Comparison of ENCODE assay signal across 26 cellular contexts in the genomic region with DNA sequence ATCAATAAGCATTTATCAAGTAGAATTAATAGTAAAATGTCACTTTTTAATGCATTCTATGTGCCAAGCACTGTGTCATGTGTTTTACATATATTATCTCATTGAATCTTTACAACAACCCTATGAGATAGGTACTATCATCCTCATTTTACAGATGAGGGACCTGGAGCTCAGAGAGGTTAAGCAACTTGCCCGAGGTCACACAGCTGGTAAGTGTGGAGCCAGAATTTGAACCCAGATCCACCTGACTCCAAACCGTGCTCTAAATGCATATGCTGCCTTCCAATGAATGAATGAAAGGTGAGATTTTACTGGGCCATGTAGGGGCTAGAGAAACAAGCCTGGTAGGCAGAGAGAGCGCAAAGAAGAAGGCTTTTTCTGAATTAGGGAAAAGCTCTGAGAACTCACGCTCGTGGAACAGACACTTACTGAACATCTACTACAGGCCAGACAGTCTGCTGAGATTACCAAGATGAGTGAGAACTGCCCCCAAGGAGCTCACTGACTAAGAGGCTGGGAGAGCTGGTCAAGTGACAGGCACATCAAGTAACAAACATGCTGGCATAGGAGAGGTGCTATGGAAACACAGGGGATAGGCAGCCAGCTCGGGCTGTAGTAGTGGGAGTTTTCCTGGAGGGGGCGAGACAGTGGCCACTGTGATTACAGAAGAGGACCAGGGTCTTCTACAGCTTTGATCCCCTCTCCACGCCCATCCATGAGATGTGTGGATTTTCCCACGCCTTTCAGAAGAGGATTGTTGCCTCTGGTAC. TPM values are rescaled to one million over a fixed set of nuclear protein-coding genes. Genes with fewer than 3 reads are reported as not detected.
DNase-seq lines count a peak whose midpoint lies in the region; ATAC-seq, FAIRE-seq and TF ChIP-seq lines count a peak whose summit lies in the region.
"Had no signal": no experiment of that assay in that cellular context is flagged by ENCODE, and none has a peak within 500 bp of the region (broad histone marks: within the 10 kb centered on the region; RNA-seq: fewer than 3 reads in every experiment).

No MANE protein-coding gene starts in this region.

- H3K36me3 ChIP-seq in HepG2 (replicated peaks in 1 of 2; ENCODE audit: control insufficient read depth in 1 of 2, insufficient read depth in 2 of 2, low read length in 2 of 2) (no peaks in the 10 kb centered on the region), right lobe of liver (no peaks in the 10 kb centered on the region), tibial nerve (no peaks in the 10 kb centered on the region)

- TF ChIP-seq CTCF in HepG2 (CRISPR knock-in tag; IDR thresholded peaks at IDR 0.05), result no peak
- no peak for TF ChIP-seq CTCF in right lobe of liver (IDR thresholded peaks at IDR 0.05)
- peak; percentile 19 for TF ChIP-seq CTCF in NB4 (IDR thresholded peaks at IDR 0.05; ENCODE audit: low read depth, low read length)
- peak; percentile 6 for TF ChIP-seq CTCF in foreskin keratinocyte (conservative IDR thresholded peaks at IDR 0.05)
- no peak for TF ChIP-seq CTCF in tibial nerve (IDR thresholded peaks at IDR 0.05)

- intact Hi-C loops in HepG2 (cut with micrococcal nuclease; ENCODE audit: unreplicated experiment), result no loop called here
- intact Hi-C loops in right lobe of liver (cut with DNase I), result loop anchor here in 1 of 2 donors (10.0 kb wide), 1 partner anchor 52 kb away; the partner anchor contains the start of gene CBL

- H3K4me1 ChIP-seq in HepG2 (ENCODE audit: insufficient read depth, low read length) (peaks cover 9% of the 10 kb centered on the region; the same call in 1 of the 2 replicates), right lobe of liver (peaks cover 0 to 8% (median 0%) of the 10 kb centered on the region in 4 donors), foreskin keratinocyte (no peaks in the 10 kb centered on the region), tibial nerve (peaks cover 0 to 22% (median 7%) of the 10 kb centered on the region in 4 donors)

- 26% methylated on average over 9 of the region's 9 CpGs for WGBS in HepG2 (ENCODE audit: low lambda C conversion rate)
- 70% methylated on average over 7 of the region's 9 CpGs for WGBS in right lobe of liver (ENCODE audit: insufficient coverage, low coverage, low lambda C conversion rate, missing lambda C conversion rate)
- WGBS in tibial nerve, 2 donors, result 79 to 81% methylated on average over 9 of the region's 9 CpGs

- no peak overlapping the region for H3K4me3 ChIP-seq in HepG2 (replicated peaks in 1 of 3; ENCODE audit: insufficient read depth in 1 of 3, low read depth in 2 of 3, low read length in 3 of 3)
- no peak overlapping the region for H3K4me3 ChIP-seq in right lobe of liver
- H3K4me3 ChIP-seq in NB4 (ENCODE audit: low read depth, low read length), result no peak overlapping the region
- H3K4me3 ChIP-seq in tibial nerve, result no peak overlapping the region
- H3K4me3 ChIP-seq: testis had no signal

- no peak for FAIRE-seq in HepG2 (lab: Jason Lieb, UNC)
- FAIRE-seq: HTR-8/SVneo had no signal

- no peaks in the 10 kb centered on the region for H3K79me2 ChIP-seq in HepG2 (ENCODE audit: insufficient read depth, low read length)

- no peaks in the 10 kb centered on the region for H4K20me1 ChIP-seq in HepG2 (ENCODE audit: insufficient read depth, low read length)

- TF ChIP-seq RAD21 in HepG2 (CRISPR knock-in tag; IDR thresholded peaks at IDR 0.05), result no peak

- no peak for DNase-seq in HepG2 (ENCODE audit: low spot score)
- DNase-seq in right lobe of liver, result no peak
- no peak for DNase-seq in NB4 (ENCODE audit: low read depth)
- DNase-seq in foreskin keratinocyte, result no peak
- no peak for DNase-seq in NCI-H446 (lab: John Stamatoyannopoulos, UW)
- DNase-seq in NCI-H748 (lab: John Stamatoyannopoulos, UW; ENCODE audit: unreplicated experiment), result no peak
- no peak for DNase-seq in glomerular visceral epithelial cell (ENCODE audit: extremely low spot score)
- no peak for DNase-seq in tibial nerve (ENCODE audit: low spot score in 2 of 2)
- DNase-seq: activated CD4-positive, alpha-beta memory T cell treated with anti-CD3 and anti-CD28 coated beads, Interleukin-2, amount 10 ng/mL, durations not matched to agents 7 days and 5 days; activated naive CD4-positive, alpha-beta T cell treated with anti-CD3 and anti-CD28 coated beads for 36 hours; activated T-cell treated with anti-CD3 and anti-CD28 coated beads, Interleukin-2, amount 50 U/mL, for 1 hour; anterior cingulate cortex; cerebellar nuclear complex; DMS79 treated with DMSO at 0.1 percent for 48 hours; effector memory CD8-positive, alpha-beta T cell; hippocampal formation; left cardiac atrium; NCI-H187; NCI-H345; nucleus accumbens; T-helper 2 cell; testis had no signal

- H3K9ac ChIP-seq in HepG2 (ENCODE audit: insufficient read depth, low read depth, low read length), result no peak overlapping the region

- in situ Hi-C loops in HepG2 (cut with HindIII; ENCODE audit: extremely low pct_ligation_motif_present, low pct_unique_long_range_greater_than_20kb), result no loop called here

- ATAC-seq in HepG2 (peak; percentile 20; the same call in 2 of the 3 replicates), right lobe of liver (no peak), foreskin keratinocyte (no peak)
- ATAC-seq: effector memory CD8-positive, alpha-beta T cell; left cardiac atrium; stimulated activated effector memory CD8-positive, alpha-beta T cell treated with anti-CD3 and anti-CD28 coated beads, Interleukin-12 subunit alpha, Interleukin-12 subunit beta, amount 100 ng/mL, for 72 hours had no signal

- POLR2A ChIA-PET in HepG2 (lab: Yijun Ruan, JAX), result interaction anchor here (0.8 to 1.6 kb wide), 2 partner anchors 14 to 16 kb away, joined by 3 to 4 read pairs; partner anchors contain the start of gene NLRX1

- no peak overlapping the region for H2AFZ ChIP-seq in HepG2 (ENCODE audit: low read length)

- no peaks in the 10 kb centered on the region for H3K9me3 ChIP-seq in HepG2 (ENCODE audit: low read length)
- no peaks in the 10 kb centered on the region for H3K9me3 ChIP-seq in right lobe of liver
- no peaks in the 10 kb centered on the region for H3K9me3 ChIP-seq in tibial nerve
- H3K9me3 ChIP-seq: testis had no signal

- BruUV-seq in HepG2 (replicated peaks; lab: Mats Ljungman, UMichigan), result no TSS peak

- CTCF ChIA-PET in HepG2 (lab: Yijun Ruan, JAX; ENCODE audit: low intra/inter-chr PET ratio, low total read pairs), result no interaction called here

- no peak overlapping the region for H3K4me2 ChIP-seq in HepG2 (ENCODE audit: low read depth, low read length)

- no peak for TF ChIP-seq POLR2A in HepG2 (IDR thresholded peaks at IDR 0.05; ENCODE audit: insufficient read depth in 1 of 2, low read depth in 2 of 2, low read length in 2 of 2)
- TF ChIP-seq POLR2A in right lobe of liver (IDR thresholded peaks at IDR 0.05), result no peak
- no peak for TF ChIP-seq POLR2A in NB4 (IDR thresholded peaks at IDR 0.05; ENCODE audit: extremely low read depth, insufficient read length)
- no peak for TF ChIP-seq POLR2A in tibial nerve (IDR thresholded peaks at IDR 0.05)

- H3K27me3 ChIP-seq in HepG2 (ENCODE audit: control insufficient read depth in 1 of 2, insufficient read depth in 2 of 2, low read length in 2 of 2), result peaks cover 20 to 72% of the 10 kb centered on the region in 2 experiments
- peaks cover 0 to 4% of the 10 kb centered on the region in 2 donors for H3K27me3 ChIP-seq in right lobe of liver
- peaks cover 32% of the 10 kb centered on the region for H3K27me3 ChIP-seq in foreskin keratinocyte
- H3K27me3 ChIP-seq in tibial nerve, result peaks cover 0 to 28% of the 10 kb centered on the region in 2 donors
- H3K27me3 ChIP-seq: testis had no signal

- no peak for TF ChIP-seq EP300 in HepG2 (IDR thresholded peaks at IDR 0.05; ENCODE audit: low read depth in 2 of 2, low read length in 2 of 2)
- no peak for TF ChIP-seq EP300 in HepG2 (CRISPR knock-in tag; IDR thresholded peaks at IDR 0.05; ENCODE audit: borderline replicate concordance)
- no peak for TF ChIP-seq EP300 in tibial nerve (IDR thresholded peaks at IDR 0.05)

- H3K27ac ChIP-seq in HepG2 (ENCODE audit: extremely low read length, insufficient read depth, low read length), result no peak overlapping the region
- no peak overlapping the region for H3K27ac ChIP-seq in right lobe of liver
- H3K27ac ChIP-seq in foreskin keratinocyte, result no peak overlapping the region
- no peak overlapping the region for H3K27ac ChIP-seq in tibial nerve
- H3K27ac ChIP-seq: testis had no signal

RNA-seq across cellular contexts. Expression of gene ABCG4, which starts 4.4 kb away (rescaled TPM):
- not detected in 2 replicates for total RNA-seq in HepG2 (2016; rRNA removed; fragmentation: Illumina TruSeq; extraction: Trizol)
- total RNA-seq in HepG2 (2016; cell fraction: cytosol; rRNA removed; fragmentation: Illumina TruSeq; extraction: Trizol; ENCODE audit: low read depth), result not detected in 2 replicates
- total RNA-seq in HepG2 (2016; cell fraction: insoluble cytoplasmic fraction; rRNA removed; fragmentation: Illumina TruSeq; extraction: Trizol), result not detected in 2 replicates
- total RNA-seq in HepG2 (2016; cell fraction: membrane; rRNA removed; fragmentation: Illumina TruSeq; extraction: Trizol), result not detected in 2 replicates
- total RNA-seq in HepG2 (2016; cell fraction: nucleus; rRNA removed; fragmentation: Illumina TruSeq; extraction: Trizol), result not detected in 2 replicates
- not detected in 2 replicates for polyA plus RNA-seq in HepG2 (2011; rRNA removed)
- not detected in 2 replicates for polyA plus RNA-seq in HepG2 (2011; cell fraction: cytosol; rRNA removed)
- polyA plus RNA-seq in HepG2 (2011; cell fraction: nucleus; rRNA removed), result 0.05 TPM in 1 of 2 replicates, not detected in the other
- polyA plus RNA-seq in HepG2 (2012), result not detected in 2 replicates
- polyA plus RNA-seq in HepG2 (2016; cell fraction: cytosol; fragmentation: Illumina TruSeq; extraction: Trizol; ENCODE audit: low read depth), result not detected in 2 replicates
- not detected in 2 replicates for polyA plus RNA-seq in HepG2 (2016; cell fraction: insoluble cytoplasmic fraction; fragmentation: Illumina TruSeq; extraction: Trizol; ENCODE audit: low read depth)
- not detected in 2 replicates for polyA plus RNA-seq in HepG2 (2016; cell fraction: membrane; fragmentation: Illumina TruSeq; extraction: Trizol; ENCODE audit: low read depth)
- not detected in 2 replicates for polyA plus RNA-seq in HepG2 (2016; cell fraction: nucleus; fragmentation: Illumina TruSeq; extraction: Trizol; ENCODE audit: insufficient read depth, low read depth)
- 0.52 TPM in 1 of 2 replicates, not detected in the other for polyA minus RNA-seq in HepG2 (2011; rRNA and poly(A)+ RNA removed; ENCODE audit: low replicate concordance)
- polyA minus RNA-seq in HepG2 (2011; cell fraction: cytosol; rRNA and poly(A)+ RNA removed), result not detected in 2 replicates
- not detected in 2 replicates for polyA minus RNA-seq in HepG2 (2011; cell fraction: nucleus; rRNA and poly(A)+ RNA removed)
- total RNA-seq in right lobe of liver, result under 1 TPM in 4 of 6 experiments, not detected in 2; 0.04 to 0.22 (median 0.09) TPM
- 0.46 and 0.51 TPM in 2 replicates for total RNA-seq in foreskin keratinocyte
- polyA plus RNA-seq in foreskin keratinocyte, result 0.27 and 0.34 TPM in 2 replicates
- under 1 TPM in 2 of 4 donors, not detected in 2; under 0.01 to 0.30 TPM for total RNA-seq in tibial nerve
- total RNA-seq: activated CD4-positive, alpha-beta memory T cell treated with anti-CD3 and anti-CD28 coated beads, Interleukin-2, amount 10 ng/mL, durations not matched to agents 7 days and 5 days; MCF 10A had no signal

RNA-seq across cellular contexts. Expression of gene NLRX1, which starts 15.3 kb away (rescaled TPM):
- 6.8 and 11.0 TPM in 2 replicates for total RNA-seq in HepG2 (2016; rRNA removed; fragmentation: Illumina TruSeq; extraction: Trizol)
- total RNA-seq in HepG2 (2016; cell fraction: cytosol; rRNA removed; fragmentation: Illumina TruSeq; extraction: Trizol; ENCODE audit: low read depth), result 1.4 and 3.1 TPM in 2 replicates
- 5.5 and 10.0 TPM in 2 replicates for total RNA-seq in HepG2 (2016; cell fraction: insoluble cytoplasmic fraction; rRNA removed; fragmentation: Illumina TruSeq; extraction: Trizol)
- total RNA-seq in HepG2 (2016; cell fraction: membrane; rRNA removed; fragmentation: Illumina TruSeq; extraction: Trizol), result 5.9 and 7.2 TPM in 2 replicates
- total RNA-seq in HepG2 (2016; cell fraction: nucleus; rRNA removed; fragmentation: Illumina TruSeq; extraction: Trizol), result 7.8 and 11.2 TPM in 2 replicates
- 8.7 and 11.6 TPM in 2 replicates for polyA plus RNA-seq in HepG2 (2011; rRNA removed)
- polyA plus RNA-seq in HepG2 (2011; cell fraction: cytosol; rRNA removed), result 8.3 and 12.6 TPM in 2 replicates
- 22.0 and 23.5 TPM in 2 replicates for polyA plus RNA-seq in HepG2 (2011; cell fraction: nucleus; rRNA removed)
- 6.1 and 6.9 TPM in 2 replicates for polyA plus RNA-seq in HepG2 (2012)
- 1.3 and 1.4 TPM in 2 replicates for polyA plus RNA-seq in HepG2 (2016; cell fraction: cytosol; fragmentation: Illumina TruSeq; extraction: Trizol; ENCODE audit: low read depth)
- 6.2 and 9.2 TPM in 2 replicates for polyA plus RNA-seq in HepG2 (2016; cell fraction: insoluble cytoplasmic fraction; fragmentation: Illumina TruSeq; extraction: Trizol; ENCODE audit: low read depth)
- 4.5 and 4.6 TPM in 2 replicates for polyA plus RNA-seq in HepG2 (2016; cell fraction: membrane; fragmentation: Illumina TruSeq; extraction: Trizol; ENCODE audit: low read depth)
- 16.4 and 17.6 TPM in 2 replicates for polyA plus RNA-seq in HepG2 (2016; cell fraction: nucleus; fragmentation: Illumina TruSeq; extraction: Trizol; ENCODE audit: insufficient read depth, low read depth)
- 17.5 and 38.5 TPM in 2 replicates for polyA minus RNA-seq in HepG2 (2011; rRNA and poly(A)+ RNA removed; ENCODE audit: low replicate concordance)
- polyA minus RNA-seq in HepG2 (2011; cell fraction: cytosol; rRNA and poly(A)+ RNA removed), result 9.4 and 12.5 TPM in 2 replicates
- polyA minus RNA-seq in HepG2 (2011; cell fraction: nucleus; rRNA and poly(A)+ RNA removed), result 8.4 and 9.0 TPM in 2 replicates
- total RNA-seq in right lobe of liver, result 10 to 100 TPM in 4 of 6 experiments, 1 to 10 TPM in 2; 8.1 to 13.2 (median 10.9) TPM
- 9.9 and 12.6 TPM in 2 replicates for total RNA-seq in foreskin keratinocyte
- polyA plus RNA-seq in foreskin keratinocyte, result 6.5 and 7.3 TPM in 2 replicates
- total RNA-seq in tibial nerve, result 10 to 100 TPM; 16.0 to 27.7 (median 20.5) TPM

RNA-seq across cellular contexts. Expression of gene HINFP, which starts 31.9 kb away (rescaled TPM):
- total RNA-seq in HepG2 (2016; rRNA removed; fragmentation: Illumina TruSeq; extraction: Trizol) (13.3 and 15.1 TPM in 2 replicates), right lobe of liver (10 to 100 TPM in 4 of 6 experiments, 1 to 10 TPM in 2; 6.4 to 13.6 (median 10.7) TPM), foreskin keratinocyte (10.1 and 10.2 TPM in 2 replicates), tibial nerve (10 to 100 TPM; 21.9 to 36.1 (median 27.0) TPM)
- 19.3 and 21.2 TPM in 2 replicates for total RNA-seq in HepG2 (2016; cell fraction: cytosol; rRNA removed; fragmentation: Illumina TruSeq; extraction: Trizol; ENCODE audit: low read depth)
- 13.0 and 15.1 TPM in 2 replicates for total RNA-seq in HepG2 (2016; cell fraction: insoluble cytoplasmic fraction; rRNA removed; fragmentation: Illumina TruSeq; extraction: Trizol)
- total RNA-seq in HepG2 (2016; cell fraction: membrane; rRNA removed; fragmentation: Illumina TruSeq; extraction: Trizol), result 11.9 and 13.6 TPM in 2 replicates
- 14.0 and 18.0 TPM in 2 replicates for total RNA-seq in HepG2 (2016; cell fraction: nucleus; rRNA removed; fragmentation: Illumina TruSeq; extraction: Trizol)
- polyA plus RNA-seq in HepG2 (2011; rRNA removed) (21.4 and 27.5 TPM in 2 replicates), foreskin keratinocyte (8.7 and 8.9 TPM in 2 replicates)
- polyA plus RNA-seq in HepG2 (2011; cell fraction: cytosol; rRNA removed), result 15.9 and 17.5 TPM in 2 replicates
- polyA plus RNA-seq in HepG2 (2011; cell fraction: nucleus; rRNA removed), result 47.6 and 50.8 TPM in 2 replicates
- 8.2 and 13.4 TPM in 2 replicates for polyA plus RNA-seq in HepG2 (2012)
- polyA plus RNA-seq in HepG2 (2016; cell fraction: cytosol; fragmentation: Illumina TruSeq; extraction: Trizol; ENCODE audit: low read depth), result 2.5 and 2.6 TPM in 2 replicates
- polyA plus RNA-seq in HepG2 (2016; cell fraction: insoluble cytoplasmic fraction; fragmentation: Illumina TruSeq; extraction: Trizol; ENCODE audit: low read depth), result 14.5 and 17.5 TPM in 2 replicates
- 4.6 and 5.7 TPM in 2 replicates for polyA plus RNA-seq in HepG2 (2016; cell fraction: membrane; fragmentation: Illumina TruSeq; extraction: Trizol; ENCODE audit: low read depth)
- 29.7 and 32.0 TPM in 2 replicates for polyA plus RNA-seq in HepG2 (2016; cell fraction: nucleus; fragmentation: Illumina TruSeq; extraction: Trizol; ENCODE audit: insufficient read depth, low read depth)
- 40.6 and 44.8 TPM in 2 replicates for polyA minus RNA-seq in HepG2 (2011; rRNA and poly(A)+ RNA removed; ENCODE audit: low replicate concordance)
- polyA minus RNA-seq in HepG2 (2011; cell fraction: cytosol; rRNA and poly(A)+ RNA removed), result 12.8 and 13.3 TPM in 2 replicates
- 32.8 and 34.8 TPM in 2 replicates for polyA minus RNA-seq in HepG2 (2011; cell fraction: nucleus; rRNA and poly(A)+ RNA removed)

RNA-seq across cellular contexts. Expression of gene NHERF4, which starts 32.0 kb away (rescaled TPM):
- 0.24 TPM in 1 of 2 replicates, not detected in the other for total RNA-seq in HepG2 (2016; rRNA removed; fragmentation: Illumina TruSeq; extraction: Trizol)
- not detected in 2 replicates for total RNA-seq in HepG2 (2016; cell fraction: cytosol; rRNA removed; fragmentation: Illumina TruSeq; extraction: Trizol; ENCODE audit: low read depth)
- 0.11 TPM in 1 of 2 replicates, not detected in the other for total RNA-seq in HepG2 (2016; cell fraction: insoluble cytoplasmic fraction; rRNA removed; fragmentation: Illumina TruSeq; extraction: Trizol)
- total RNA-seq in HepG2 (2016; cell fraction: membrane; rRNA removed; fragmentation: Illumina TruSeq; extraction: Trizol), result not detected in 2 replicates
- 0.16 TPM in 1 of 2 replicates, not detected in the other for total RNA-seq in HepG2 (2016; cell fraction: nucleus; rRNA removed; fragmentation: Illumina TruSeq; extraction: Trizol)
- 0.12 and 0.38 TPM in 2 replicates for polyA plus RNA-seq in HepG2 (2011; rRNA removed)
- polyA plus RNA-seq in HepG2 (2011; cell fraction: cytosol; rRNA removed), result not detected in 2 replicates
- 0.42 and 1.1 TPM in 2 replicates for polyA plus RNA-seq in HepG2 (2011; cell fraction: nucleus; rRNA removed)
- polyA plus RNA-seq in HepG2 (2012), result 0.19 TPM in 1 of 2 replicates, not detected in the other
- not detected in 2 replicates for polyA plus RNA-seq in HepG2 (2016; cell fraction: cytosol; fragmentation: Illumina TruSeq; extraction: Trizol; ENCODE audit: low read depth)
- polyA plus RNA-seq in HepG2 (2016; cell fraction: insoluble cytoplasmic fraction; fragmentation: Illumina TruSeq; extraction: Trizol; ENCODE audit: low read depth), result not detected in 2 replicates
- polyA plus RNA-seq in HepG2 (2016; cell fraction: membrane; fragmentation: Illumina TruSeq; extraction: Trizol; ENCODE audit: low read depth), result not detected in 2 replicates
- 1.5 and 1.7 TPM in 2 replicates for polyA plus RNA-seq in HepG2 (2016; cell fraction: nucleus; fragmentation: Illumina TruSeq; extraction: Trizol; ENCODE audit: insufficient read depth, low read depth)
- 0.33 and 0.54 TPM in 2 replicates for polyA minus RNA-seq in HepG2 (2011; rRNA and poly(A)+ RNA removed; ENCODE audit: low replicate concordance)
- polyA minus RNA-seq in HepG2 (2011; cell fraction: cytosol; rRNA and poly(A)+ RNA removed), result not detected in 2 replicates
- 0.62 and 0.77 TPM in 2 replicates for polyA minus RNA-seq in HepG2 (2011; cell fraction: nucleus; rRNA and poly(A)+ RNA removed)
- total RNA-seq in right lobe of liver, result under 1 TPM in 1 of 6 experiments, not detected in 5; 0.32 TPM
- not detected in 2 replicates for total RNA-seq in foreskin keratinocyte
- polyA plus RNA-seq in foreskin keratinocyte, result not detected in 2 replicates
- total RNA-seq in tibial nerve, result under 1 TPM in 1 of 4 donors, not detected in 3; 0.30 TPM
- total RNA-seq: activated naive CD4-positive, alpha-beta T cell treated with anti-CD3 and anti-CD28 coated beads for 36 hours; MCF 10A; mononuclear cell had no signal

RNA-seq across cellular contexts. Expression of gene C2CD2L, which starts 46.1 kb away (rescaled TPM):
- total RNA-seq in HepG2 (2016; rRNA removed; fragmentation: Illumina TruSeq; extraction: Trizol), result 1.2 and 3.7 TPM in 2 replicates
- total RNA-seq in HepG2 (2016; cell fraction: cytosol; rRNA removed; fragmentation: Illumina TruSeq; extraction: Trizol; ENCODE audit: low read depth), result 0.79 and 1.4 TPM in 2 replicates
- 1.5 and 3.1 TPM in 2 replicates for total RNA-seq in HepG2 (2016; cell fraction: insoluble cytoplasmic fraction; rRNA removed; fragmentation: Illumina TruSeq; extraction: Trizol)
- 1.6 and 1.9 TPM in 2 replicates for total RNA-seq in HepG2 (2016; cell fraction: membrane; rRNA removed; fragmentation: Illumina TruSeq; extraction: Trizol)
- 5.6 and 5.7 TPM in 2 replicates for total RNA-seq in HepG2 (2016; cell fraction: nucleus; rRNA removed; fragmentation: Illumina TruSeq; extraction: Trizol)
- polyA plus RNA-seq in HepG2 (2011; rRNA removed), result 5.5 and 6.0 TPM in 2 replicates
- polyA plus RNA-seq in HepG2 (2011; cell fraction: cytosol; rRNA removed), result 3.1 and 3.8 TPM in 2 replicates
- 19.5 and 20.9 TPM in 2 replicates for polyA plus RNA-seq in HepG2 (2011; cell fraction: nucleus; rRNA removed)
- polyA plus RNA-seq in HepG2 (2012), result 3.6 and 6.9 TPM in 2 replicates
- polyA plus RNA-seq in HepG2 (2016; cell fraction: cytosol; fragmentation: Illumina TruSeq; extraction: Trizol; ENCODE audit: low read depth), result 0.15 and 0.31 TPM in 2 replicates
- polyA plus RNA-seq in HepG2 (2016; cell fraction: insoluble cytoplasmic fraction; fragmentation: Illumina TruSeq; extraction: Trizol; ENCODE audit: low read depth), result 1.6 and 2.4 TPM in 2 replicates
- 1.5 TPM in 2 replicates for polyA plus RNA-seq in HepG2 (2016; cell fraction: membrane; fragmentation: Illumina TruSeq; extraction: Trizol; ENCODE audit: low read depth)
- 13.0 and 14.1 TPM in 2 replicates for polyA plus RNA-seq in HepG2 (2016; cell fraction: nucleus; fragmentation: Illumina TruSeq; extraction: Trizol; ENCODE audit: insufficient read depth, low read depth)
- 12.9 and 18.4 TPM in 2 replicates for polyA minus RNA-seq in HepG2 (2011; rRNA and poly(A)+ RNA removed; ENCODE audit: low replicate concordance)
- 2.0 and 5.5 TPM in 2 replicates for polyA minus RNA-seq in HepG2 (2011; cell fraction: cytosol; rRNA and poly(A)+ RNA removed)
- polyA minus RNA-seq in HepG2 (2011; cell fraction: nucleus; rRNA and poly(A)+ RNA removed), result 10.0 and 17.3 TPM in 2 replicates
- 1 to 10 TPM; 5.4 to 9.7 (median 6.5) TPM for total RNA-seq in right lobe of liver
- 6.8 and 7.5 TPM in 2 replicates for total RNA-seq in foreskin keratinocyte
- polyA plus RNA-seq in foreskin keratinocyte, result 5.5 and 5.9 TPM in 2 replicates
- 10 to 100 TPM; 11.4 to 13.8 (median 12.3) TPM for total RNA-seq in tibial nerve

Comparison
In these comparisons a context has a peak if more than half of its experiments do, and no peak if none do; other contexts are left out.
1. CTCF ChIP-seq: peak in NB4 (single experiment) and foreskin keratinocyte (single experiment); none in HepG2 (single experiment), right lobe of liver (0 of 4) and tibial nerve (0 of 5).